In the genomic region with DNA sequence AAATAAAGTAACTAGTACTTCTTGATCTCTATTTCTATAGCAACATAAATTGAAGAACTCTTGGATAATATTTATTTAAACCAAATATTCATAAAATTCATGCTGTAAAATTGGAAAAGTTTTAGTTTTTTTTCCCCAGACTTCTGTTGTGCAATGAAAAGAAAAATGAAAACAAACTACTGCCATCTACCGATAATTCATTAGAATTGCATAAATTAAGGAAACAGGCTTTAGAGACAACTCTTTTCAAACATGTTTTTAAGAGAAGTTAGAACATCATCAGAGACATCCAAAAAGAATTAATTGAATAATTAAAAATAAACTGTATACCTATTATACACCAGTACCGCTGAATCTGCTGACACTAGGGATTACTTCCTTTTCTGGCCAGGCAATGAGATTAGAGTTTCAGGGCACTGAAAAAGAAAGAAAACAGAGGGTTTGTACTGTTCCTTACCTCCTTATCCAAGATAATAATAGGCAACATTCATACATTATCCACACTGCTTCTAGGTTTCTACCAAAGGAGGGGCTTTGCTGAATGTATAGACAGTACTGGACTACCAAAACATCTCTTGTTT, we compare ENCODE assay signal across 10 cellular contexts. TPM values are rescaled to one million over a fixed set of nuclear protein-coding genes. Genes with fewer than 3 reads are reported as not detected.
DNase-seq lines count a peak whose midpoint lies in the region; ATAC-seq, FAIRE-seq and TF ChIP-seq lines count a peak whose summit lies in the region.
"Had no signal": no experiment of that assay in that cellular context is flagged by ENCODE, and none has a peak within 500 bp of the region (broad histone marks: within the 10 kb centered on the region; RNA-seq: fewer than 3 reads in every experiment).

No MANE protein-coding gene starts in this region.

- H3K9me3 Mint-ChIP-seq in GM23338: no peaks in the 10 kb centered on the region
- no peaks in the 10 kb centered on the region for H3K9me3 Mint-ChIP-seq in activated naive CD4-positive, alpha-beta T cell treated with anti-CD3 and anti-CD28 coated beads, Interleukin-2, amount 10 ng/mL, durations not matched to agents 7 days and 5 days
- H3K9me3 Mint-ChIP-seq: central memory CD8-positive, alpha-beta T cell had no signal

- no peak for FAIRE-seq in urothelium cell line (lab: Jason Lieb, UNC)

- H3K9me3 ChIP-seq in SU-DHL-6 (ENCODE audit: insufficient read depth, low read length) (no peaks in the 10 kb centered on the region), hepatocyte (ENCODE audit: low read depth) (no peaks in the 10 kb centered on the region)
- H3K9me3 ChIP-seq: HAP-1 had no signal

- no peak overlapping the region for H3K27ac Mint-ChIP-seq in GM23338
- H3K27ac Mint-ChIP-seq in activated naive CD4-positive, alpha-beta T cell treated with anti-CD3 and anti-CD28 coated beads, Interleukin-2, amount 10 ng/mL, durations not matched to agents 7 days and 5 days: no peak overlapping the region

- TF ChIP-seq CTCF in AG09319 (IDR thresholded peaks at IDR 0.05; ENCODE audit: low read depth, low read length): peak; percentile 40
- peak in 1 of 2 experiments; percentile 68; a peak in 3 of 4 replicates for TF ChIP-seq CTCF in GM23338 (conservative IDR thresholded peaks at IDR 0.05; ENCODE audit: low read depth in 2 of 2)
- peak; percentile 52 for TF ChIP-seq CTCF in SU-DHL-6 (IDR thresholded peaks at IDR 0.05; ENCODE audit: insufficient read depth, low read length, poor library complexity, severe bottlenecking)
- peak; percentile 70 for TF ChIP-seq CTCF in hepatocyte (IDR thresholded peaks at IDR 0.05; ENCODE audit: poor library complexity)

- 19% methylated on average over 2 of the region's 2 CpGs for WGBS in hepatocyte (ENCODE audit: low lambda C conversion rate, missing lambda C conversion rate)

- H3K9ac ChIP-seq in SU-DHL-6 (ENCODE audit: low read length): no peak overlapping the region

- H4K20me1 ChIP-seq in GM23338 (replicated peaks; ENCODE audit: insufficient read depth) (no peaks in the 10 kb centered on the region), SU-DHL-6 (ENCODE audit: low read depth, low read length) (no peaks in the 10 kb centered on the region), hepatocyte (ENCODE audit: insufficient read depth, poor library complexity, severe bottlenecking) (no peaks in the 10 kb centered on the region)

- DNase-seq in AG09319 (ENCODE audit: extremely low read depth, low read depth) (no peak), GM23338 (ENCODE audit: low spot score) (peak; percentile 31), hepatocyte (ENCODE audit: low spot score) (no peak), urothelium cell line (ENCODE audit: low spot score) (peak; percentile 8), SHP77 (lab: John Stamatoyannopoulos, UW) (no peak)
- no peak for DNase-seq in activated naive CD4-positive, alpha-beta T cell treated with anti-CD3 and anti-CD28 coated beads, Interleukin-2, amount 10 ng/mL, durations not matched to agents 7 days and 5 days

- H3K36me3 ChIP-seq in GM23338 (ENCODE audit: insufficient read depth) (peaks cover 4% of the 10 kb centered on the region; the same call in 1 of the 2 replicates), SU-DHL-6 (ENCODE audit: low read length) (peaks cover 3% of the 10 kb centered on the region; the same call in 1 of the 2 replicates), hepatocyte (replicated peaks; ENCODE audit: insufficient read depth, low read depth) (no peaks in the 10 kb centered on the region)
- H3K36me3 ChIP-seq: HAP-1 had no signal

- no peaks in the 10 kb centered on the region for H3K27me3 ChIP-seq in GM23338 (ENCODE audit: insufficient read depth)
- no peaks in the 10 kb centered on the region for H3K27me3 ChIP-seq in SU-DHL-6 (ENCODE audit: low read length)
- H3K27me3 ChIP-seq in hepatocyte: no peaks in the 10 kb centered on the region

- no peak overlapping the region for H3K4me3 ChIP-seq in GM23338
- H3K4me3 ChIP-seq in SU-DHL-6 (ENCODE audit: insufficient read depth, low read length, poor library complexity, severe bottlenecking): no peak overlapping the region
- H3K4me3 ChIP-seq in hepatocyte: no peak overlapping the region
- H3K4me3 ChIP-seq: HAP-1 had no signal

- H3K79me2 ChIP-seq in GM23338 (replicated peaks; ENCODE audit: insufficient read depth) (no peaks in the 10 kb centered on the region; the same call in 1 of the 2 replicates), SU-DHL-6 (ENCODE audit: insufficient read depth, low read length) (peaks cover 6% of the 10 kb centered on the region), hepatocyte (peaks cover 12% of the 10 kb centered on the region)

- no peaks in the 10 kb centered on the region for H3K9me2 ChIP-seq in GM23338 (ENCODE audit: insufficient read depth)
- no peaks in the 10 kb centered on the region for H3K9me2 ChIP-seq in SU-DHL-6 (replicated peaks; ENCODE audit: insufficient read depth, low read length)
- H3K9me2 ChIP-seq in hepatocyte (replicated peaks; ENCODE audit: insufficient read depth): no peaks in the 10 kb centered on the region

- no peaks in the 10 kb centered on the region for H3K27me3 Mint-ChIP-seq in GM23338 (ENCODE audit: insufficient read depth, low read depth, poor library complexity)
- H3K27me3 Mint-ChIP-seq in activated naive CD4-positive, alpha-beta T cell treated with anti-CD3 and anti-CD28 coated beads, Interleukin-2, amount 10 ng/mL, durations not matched to agents 7 days and 5 days: peaks cover 6% of the 10 kb centered on the region
- H3K27me3 Mint-ChIP-seq: central memory CD8-positive, alpha-beta T cell had no signal

- H3F3A ChIP-seq in GM23338 (replicated peaks; ENCODE audit: low read depth) (no peaks in the 10 kb centered on the region), SU-DHL-6 (ENCODE audit: insufficient read depth) (peaks cover 43% of the 10 kb centered on the region)

- peaks cover 23% of the 10 kb centered on the region for H3K4me1 Mint-ChIP-seq in GM23338
- peaks cover 5% of the 10 kb centered on the region for H3K4me1 Mint-ChIP-seq in activated naive CD4-positive, alpha-beta T cell treated with anti-CD3 and anti-CD28 coated beads, Interleukin-2, amount 10 ng/mL, durations not matched to agents 7 days and 5 days

- CTCF ChIA-PET in activated naive CD4-positive, alpha-beta T cell treated with anti-CD3 and anti-CD28 coated beads, Interleukin-2, amount 10 ng/mL, durations not matched to agents 7 days and 5 days (lab: Charles Lee): interaction anchor here (0.6 to 1.3 kb wide), 2 partner anchors 790 to 904 kb away, joined by 3 read pairs; no protein-coding TSS in a partner anchor

- H3K4me2 ChIP-seq in GM23338 (no peak overlapping the region), SU-DHL-6 (ENCODE audit: low read depth, low read length, poor library complexity, severe bottlenecking) (peak overlapping the region; percentile 16), hepatocyte (no peak overlapping the region)

- H3K27ac ChIP-seq in GM23338 (ENCODE audit: low read depth): no peak overlapping the region
- peak overlapping the region; percentile 93 for H3K27ac ChIP-seq in SU-DHL-6 (ENCODE audit: low read depth, low read length)
- H3K27ac ChIP-seq in hepatocyte: no peak overlapping the region

- no peaks in the 10 kb centered on the region for H3K36me3 Mint-ChIP-seq in GM23338 (ENCODE audit: low read depth)
- no peaks in the 10 kb centered on the region for H3K36me3 Mint-ChIP-seq in activated naive CD4-positive, alpha-beta T cell treated with anti-CD3 and anti-CD28 coated beads, Interleukin-2, amount 10 ng/mL, durations not matched to agents 7 days and 5 days

- H2AFZ ChIP-seq in GM23338: no peak overlapping the region
- H2AFZ ChIP-seq in SU-DHL-6 (ENCODE audit: low read depth, low read length, severe bottlenecking): no peak overlapping the region
- H2AFZ ChIP-seq in hepatocyte: no peak overlapping the region

- ATAC-seq in GM23338 (no peak), HG03439 (IDR thresholded peaks at IDR 0.05; ENCODE audit: unreplicated experiment) (no peak)

- H3K4me3 Mint-ChIP-seq in GM23338: no peak overlapping the region
- no peak overlapping the region for H3K4me3 Mint-ChIP-seq in activated naive CD4-positive, alpha-beta T cell treated with anti-CD3 and anti-CD28 coated beads, Interleukin-2, amount 10 ng/mL, durations not matched to agents 7 days and 5 days
- H3K4me3 Mint-ChIP-seq: central memory CD8-positive, alpha-beta T cell had no signal

- H3K4me1 ChIP-seq in GM23338 (ENCODE audit: insufficient read depth): peaks cover 25% of the 10 kb centered on the region
- peaks cover 8% of the 10 kb centered on the region for H3K4me1 ChIP-seq in hepatocyte (ENCODE audit: insufficient read depth)

TF ChIP-seq in GM23338, 12 proteins besides CTCF, POLR2A, EP300 and RAD21 (continues in another document):
- TF ChIP-seq JUNB (IDR thresholded peaks at IDR 0.05; ENCODE audit: unreplicated experiment): no peak
- no peak for TF ChIP-seq CREB1 (CRISPR knock-in tag; IDR thresholded peaks at IDR 0.05; ENCODE audit: low read depth)
- TF ChIP-seq STAT1 (IDR thresholded peaks at IDR 0.05; ENCODE audit: unreplicated experiment): no peak
- no peak for TF ChIP-seq ZNF114 (CRISPR knock-in tag; IDR thresholded peaks at IDR 0.05)
- TF ChIP-seq EZH2 (IDR thresholded peaks at IDR 0.05; ENCODE audit: low read depth, unreplicated experiment): no peak
- TF ChIP-seq ETS1 (IDR thresholded peaks at IDR 0.05): no peak
- no peak for TF ChIP-seq EZH2phosphoT487 (IDR thresholded peaks at IDR 0.05; ENCODE audit: unreplicated experiment)

RNA-seq across cellular contexts. Expression of gene CCDC122, which starts 4.9 kb away (rescaled TPM):
- 7.4 and 7.5 TPM in 2 replicates for total RNA-seq in GM23338 (2014; rRNA removed; shearing (Covaris generic))
- polyA plus RNA-seq in GM23338 (2016; fragmentation: Nextera tagmentation; extraction: Ambion mirVana) (28.0 and 30.6 TPM in 2 replicates), hepatocyte (10.3 and 14.5 TPM in 2 replicates)
- 5.3 and 9.0 TPM in 2 replicates for total RNA-seq in hepatocyte

RNA-seq across cellular contexts. Expression of gene LACC1, which starts 5.1 kb away (rescaled TPM):
- 4.6 and 7.9 TPM in 2 replicates for total RNA-seq in GM23338 (2014; rRNA removed; shearing (Covaris generic))
- polyA plus RNA-seq in GM23338 (2016; fragmentation: Nextera tagmentation; extraction: Ambion mirVana): 3.0 and 4.4 TPM in 2 replicates
- 10.3 and 11.1 TPM in 2 replicates for total RNA-seq in hepatocyte
- 3.1 and 3.6 TPM in 2 replicates for polyA plus RNA-seq in hepatocyte

Comparison
In these comparisons a context has a peak if more than half of its experiments do, and no peak if none do; other contexts are left out.
1. DNase-seq: peak in GM23338 (single experiment) and urothelium cell line (single experiment); none in AG09319 (single experiment), hepatocyte (single experiment), SHP77 (0 of 2) and activated naive CD4-positive, alpha-beta T cell treated with anti-CD3 and anti-CD28 coated beads, Interleukin-2, amount 10 ng/mL, durations not matched to agents 7 days and 5 days (single experiment).